Comparison of ENCODE assay signal across 8 cellular contexts in the genomic region with DNA sequence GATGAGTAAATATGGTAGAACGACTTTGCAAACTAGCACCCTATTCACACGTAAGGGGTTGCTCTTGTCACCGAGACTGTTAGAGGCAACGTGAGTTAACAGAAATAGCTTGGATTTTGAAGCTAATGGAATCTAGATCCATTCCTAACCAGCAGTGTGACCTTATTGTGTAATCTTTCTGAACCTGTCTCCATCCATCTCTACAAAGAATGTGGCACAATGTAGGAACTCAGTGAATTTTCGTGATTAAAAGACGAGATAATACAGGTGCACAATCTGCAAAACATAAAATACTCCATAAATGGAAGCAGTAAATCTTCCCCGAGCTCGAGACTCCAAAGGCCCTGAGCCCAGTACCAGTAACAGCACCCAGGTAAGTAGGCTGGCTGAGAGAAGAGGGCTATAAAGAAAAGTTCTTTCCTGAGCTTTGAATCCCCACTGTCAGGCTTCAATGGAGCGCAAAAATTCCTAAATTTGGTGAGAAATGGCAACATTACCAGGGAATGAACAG. TPM values are rescaled to one million over a fixed set of nuclear protein-coding genes. Genes with fewer than 3 reads are reported as not detected.
DNase-seq lines count a peak whose midpoint lies in the region; ATAC-seq and TF ChIP-seq lines count a peak whose summit lies in the region.

No MANE protein-coding gene starts in this region.

- TF ChIP-seq EP300 in esophagus muscularis mucosa (IDR thresholded peaks at IDR 0.05) = no peak

- DNase-seq in RWPE2 (ENCODE audit: low spot score) (no peak), esophagus muscularis mucosa (ENCODE audit: extremely low spot score) (no peak), renal cortical epithelial cell (ENCODE audit: low read depth) (peak; percentile 39), G401 (ENCODE audit: low spot score) (no peak), NAMALWA (ENCODE audit: low spot score) (no peak)
- no peak for DNase-seq in stimulated activated naive CD4-positive, alpha-beta T cell (lab: John Stamatoyannopoulos, UW)

- peak overlapping the region; percentile 67 for H3K27ac ChIP-seq in RWPE2 (ENCODE audit: poor library complexity, severe bottlenecking)
- H3K27ac ChIP-seq in esophagus muscularis mucosa (replicated peaks in 1 of 4) = peak overlapping the region; percentile 87 to 92 (median 90)

- H3K27me3 ChIP-seq in RWPE2 (ENCODE audit: insufficient read depth, poor library complexity, severe bottlenecking) = no peaks in the 10 kb centered on the region
- no peaks in the 10 kb centered on the region for H3K27me3 ChIP-seq in esophagus muscularis mucosa

- H3K4me3 ChIP-seq in RWPE2 (ENCODE audit: severe bottlenecking) = no peak overlapping the region
- H3K4me3 ChIP-seq in esophagus muscularis mucosa = peak overlapping the region; percentile 56 to 69 (median 58)

- TF ChIP-seq POLR2A in esophagus muscularis mucosa (IDR thresholded peaks at IDR 0.05; ENCODE audit: low read depth) = no peak

- H3K36me3 ChIP-seq in RWPE2 (ENCODE audit: low read depth) (peaks cover 17% of the 10 kb centered on the region), esophagus muscularis mucosa (no peaks in the 10 kb centered on the region)

- peaks cover 13% of the 10 kb centered on the region for H3K4me1 ChIP-seq in RWPE2 (ENCODE audit: insufficient read depth, poor library complexity, severe bottlenecking)
- H3K4me1 ChIP-seq in esophagus muscularis mucosa = peaks cover 8 to 15% (median 14%) of the 10 kb centered on the region in 4 donors

- intact Hi-C loops in esophagus muscularis mucosa (cut with DNase I) = loop anchor here (5.0 to 10.0 kb wide), 3 partner anchors 36 to 184 kb away; partner anchors contain the start of gene ZBTB9

- TF ChIP-seq CTCF in RWPE2 (IDR thresholded peaks at IDR 0.05; ENCODE audit: poor library complexity, severe bottlenecking) (no peak), esophagus muscularis mucosa (IDR thresholded peaks at IDR 0.05) (no peak)

- ATAC-seq in GM18861 (IDR thresholded peaks at IDR 0.05; ENCODE audit: unreplicated experiment) (peak; percentile 2), RWPE2 (ENCODE audit: low read depth) (no peak), HG03565 (IDR thresholded peaks at IDR 0.05; ENCODE audit: unreplicated experiment) (no peak)

- 80% methylated on average over 9 of the region's 9 CpGs for WGBS in esophagus muscularis mucosa

- H3K9me3 ChIP-seq in RWPE2 (ENCODE audit: severe bottlenecking) (no peaks in the 10 kb centered on the region), esophagus muscularis mucosa (no peaks in the 10 kb centered on the region)

- in situ Hi-C loops in G401 (cut with HindIII; ENCODE audit: low sequenced_read_pairs) = no loop called here

RNA-seq across cellular contexts. Expression of gene KIFC1, which starts 0.8 kb away (rescaled TPM):
- total RNA-seq in esophagus muscularis mucosa = 1 to 10 TPM in 1 of 4 donors, under 1 TPM in 2, not detected in 1; 0.39 to 1.1 (median 0.42) TPM
- 0.70 and 10.9 TPM in 2 replicates for total RNA-seq in renal cortical epithelial cell
- 98.5 and 123 TPM in 2 replicates for total RNA-seq in G401 (2014; rRNA removed; shearing (Covaris generic))

RNA-seq across cellular contexts. Expression of gene PHF1, which starts 20.0 kb away (rescaled TPM):
- total RNA-seq in esophagus muscularis mucosa (10 to 100 TPM; 68.5 to 91.5 (median 84.9) TPM), renal cortical epithelial cell (11.1 and 16.7 TPM in 2 replicates)
- 26.0 and 38.0 TPM in 2 replicates for total RNA-seq in G401 (2014; rRNA removed; shearing (Covaris generic))

RNA-seq across cellular contexts. Expression of gene CUTA, which starts 27.1 kb away (rescaled TPM):
- total RNA-seq in esophagus muscularis mucosa (100 to 1,000 TPM; 109 to 136 (median 123) TPM), renal cortical epithelial cell (74.7 and 90.5 TPM in 2 replicates)
- 304 and 376 TPM in 2 replicates for total RNA-seq in G401 (2014; rRNA removed; shearing (Covaris generic))

RNA-seq across cellular contexts. Expression of gene SYNGAP1, which starts 29.0 kb away (rescaled TPM):
- total RNA-seq in esophagus muscularis mucosa = 10 to 100 TPM in 3 of 4 donors, 1 to 10 TPM in 1; 8.0 to 17.6 (median 13.2) TPM
- total RNA-seq in renal cortical epithelial cell = 1.0 and 5.9 TPM in 2 replicates
- 4.0 and 7.4 TPM in 2 replicates for total RNA-seq in G401 (2014; rRNA removed; shearing (Covaris generic))
